ENCODE assay signal across 8 cellular contexts in genomic region chr7:108328174-108328651, GRCh38.
DNase-seq lines count a peak whose midpoint lies in the region; ATAC-seq lines count a peak whose summit lies in the region.

No MANE protein-coding gene starts in this region.

- H3K27ac ChIP-seq in ectodermal cell (ENCODE audit: insufficient read depth, low read depth, low read length, poor library complexity, severe bottlenecking): peak overlapping the region; percentile 53

- H3K4me3 Mint-ChIP-seq in activated T-helper 17 cell treated with anti-CD3 and anti-CD28 coated beads, Interleukin-2, amount 50 U/mL, for 72 hours: no peak overlapping the region
- H3K4me3 Mint-ChIP-seq in activated naive CD4-positive, alpha-beta T cell treated with anti-CD3 and anti-CD28 coated beads for 36 hours: no peak overlapping the region

- no peaks in the 10 kb centered on the region for H3K27me3 Mint-ChIP-seq in activated T-helper 17 cell treated with anti-CD3 and anti-CD28 coated beads, Interleukin-2, amount 50 U/mL, for 72 hours
- peaks cover 3% of the 10 kb centered on the region for H3K27me3 Mint-ChIP-seq in activated naive CD4-positive, alpha-beta T cell treated with anti-CD3 and anti-CD28 coated beads for 36 hours (ENCODE audit: low read depth)

- H3K4me1 ChIP-seq in ectodermal cell (ENCODE audit: control insufficient read depth, insufficient read depth, low read length): peaks cover 57% of the 10 kb centered on the region

- CTCF ChIA-PET in activated naive CD4-positive, alpha-beta T cell treated with anti-CD3 and anti-CD28 coated beads for 36 hours (lab: Charles Lee): no interaction called here

- H3K36me3 Mint-ChIP-seq in activated T-helper 17 cell treated with anti-CD3 and anti-CD28 coated beads, Interleukin-2, amount 50 U/mL, for 72 hours (ENCODE audit: low read depth): no peaks in the 10 kb centered on the region
- H3K36me3 Mint-ChIP-seq in activated naive CD4-positive, alpha-beta T cell treated with anti-CD3 and anti-CD28 coated beads for 36 hours (ENCODE audit: low read depth): no peaks in the 10 kb centered on the region

- no peaks in the 10 kb centered on the region for H3K36me3 ChIP-seq in ectodermal cell (ENCODE audit: control insufficient read depth, insufficient read depth, low read length)

- intact Hi-C loops in activated naive CD4-positive, alpha-beta T cell treated with anti-CD3 and anti-CD28 coated beads for 36 hours (cut with micrococcal nuclease): no loop called here

- no peak overlapping the region for H3K27ac Mint-ChIP-seq in activated T-helper 17 cell treated with anti-CD3 and anti-CD28 coated beads, Interleukin-2, amount 50 U/mL, for 72 hours
- H3K27ac Mint-ChIP-seq in activated naive CD4-positive, alpha-beta T cell treated with anti-CD3 and anti-CD28 coated beads for 36 hours: no peak overlapping the region

- H3K4me1 Mint-ChIP-seq in activated T-helper 17 cell treated with anti-CD3 and anti-CD28 coated beads, Interleukin-2, amount 50 U/mL, for 72 hours: no peaks in the 10 kb centered on the region
- H3K4me1 Mint-ChIP-seq in activated naive CD4-positive, alpha-beta T cell treated with anti-CD3 and anti-CD28 coated beads for 36 hours (ENCODE audit: low read depth): no peaks in the 10 kb centered on the region

- no peaks in the 10 kb centered on the region for H3K27me3 ChIP-seq in ectodermal cell (ENCODE audit: control insufficient read depth, insufficient read depth, low read length, poor library complexity, severe bottlenecking)

- no peaks in the 10 kb centered on the region for H3K9me3 ChIP-seq in ectodermal cell (ENCODE audit: control insufficient read depth, low read length)

- WGBS in ectodermal cell, 2 experiments: 65 to 70% methylated on average over 2 of the region's 2 CpGs

- H3K9me3 Mint-ChIP-seq in activated T-helper 17 cell treated with anti-CD3 and anti-CD28 coated beads, Interleukin-2, amount 50 U/mL, for 72 hours: no peaks in the 10 kb centered on the region
- no peaks in the 10 kb centered on the region for H3K9me3 Mint-ChIP-seq in activated naive CD4-positive, alpha-beta T cell treated with anti-CD3 and anti-CD28 coated beads for 36 hours

- ATAC-seq in GM18520 (IDR thresholded peaks at IDR 0.05; ENCODE audit: unreplicated experiment) (peak; percentile 41), GM21717 (IDR thresholded peaks at IDR 0.05; ENCODE audit: unreplicated experiment) (peak; percentile 90), HG03457 (IDR thresholded peaks at IDR 0.05; ENCODE audit: unreplicated experiment) (peak; percentile 64)
- ATAC-seq in activated T-helper 17 cell treated with anti-CD3 and anti-CD28 coated beads, Interleukin-2, amount 50 U/mL, for 72 hours (replicated peaks): no peak

- DNase-seq in DMS153 (lab: John Stamatoyannopoulos, UW) (no peak), NCI-H1436 (lab: John Stamatoyannopoulos, UW) (no peak)
- no peak for DNase-seq in activated naive CD4-positive, alpha-beta T cell treated with anti-CD3 and anti-CD28 coated beads for 36 hours

- peak overlapping the region; percentile 39 for H3K4me3 ChIP-seq in ectodermal cell (ENCODE audit: insufficient read depth, low read depth, low read length)
